ENCODE assay signal across 15 cellular contexts in genomic region chr6:74439412-74439811, GRCh38.
DNase-seq lines count a peak whose midpoint lies in the region; ATAC-seq and TF ChIP-seq lines count a peak whose summit lies in the region.
"Had no signal": no experiment of that assay in that cellular context is flagged by ENCODE, and none has a peak within 500 bp of the region (broad histone marks: within the 10 kb centered on the region; RNA-seq: fewer than 3 reads in every experiment).

No MANE protein-coding gene starts in this region.

- dilution Hi-C loops in IMR-90 (cut with HindIII; ENCODE audit: low sequenced_read_pairs, unreplicated experiment), result no loop called here

- no peak for TF ChIP-seq RAD21 in IMR-90 (IDR thresholded peaks at IDR 0.05; ENCODE audit: low read length)

- in situ Hi-C loops in IMR-90 (cut with MboI; ENCODE audit: low sequenced_read_pairs), result no loop called here
- in situ Hi-C loops in HAP-1 (cut with MboI; ENCODE audit: low sequenced_read_pairs), result no loop called here

- H3K36me3 ChIP-seq in IMR-90 (ENCODE audit: control insufficient read depth, insufficient read depth, low read length), result no peaks in the 10 kb centered on the region
- no peaks in the 10 kb centered on the region for H3K36me3 ChIP-seq in HAP-1 (replicated peaks)
- H3K36me3 ChIP-seq: MG63 had no signal

- no peak overlapping the region for H2BK15ac ChIP-seq in IMR-90 (ENCODE audit: low read depth, low read length)

- no CpG with 5 or more reads among the region's 1 CpG for WGBS in IMR-90 (ENCODE audit: extremely low coverage in 2 of 2, insufficient read length in 1 of 2), 2 experiments

- H2BK20ac ChIP-seq in IMR-90 (ENCODE audit: low read depth, low read length), result no peak overlapping the region

- H2BK120ac ChIP-seq in IMR-90 (ENCODE audit: low read depth, low read length), result no peak overlapping the region

- H3K4me3 ChIP-seq in IMR-90 (ENCODE audit: insufficient read depth, low read depth, low read length), result no peak overlapping the region
- H3K4me3 ChIP-seq in HAP-1, result no peak overlapping the region
- H3K4me3 ChIP-seq: MG63 had no signal

- H2BK5ac ChIP-seq in IMR-90 (ENCODE audit: low read depth, low read length, poor library complexity, severe bottlenecking), result no peak overlapping the region

- no peaks in the 10 kb centered on the region for H3K36me3 Mint-ChIP-seq in osteocyte (ENCODE audit: unreplicated experiment)
- H3K36me3 Mint-ChIP-seq: CD4-positive, CD25-positive, alpha-beta regulatory T cell had no signal

- TF ChIP-seq POLR2A in IMR-90 (IDR thresholded peaks at IDR 0.05; ENCODE audit: low read depth, low read length), result no peak

- intact Hi-C loops in IMR-90 (cut with micrococcal nuclease), result no loop called here

- peaks cover 3% of the 10 kb centered on the region for H3K9me3 Mint-ChIP-seq in osteocyte (ENCODE audit: unreplicated experiment)

- H3K9me1 ChIP-seq in IMR-90 (ENCODE audit: insufficient read depth, low read length), result 0 out of 2 replicates have a peak, but pooled peaks cover 3% of the 10 kb centered on the region

- H2AK5ac ChIP-seq in IMR-90 (ENCODE audit: low read depth, low read length), result no peak overlapping the region

- H4K20me1 ChIP-seq in IMR-90 (ENCODE audit: insufficient read depth, low read length), result no peaks in the 10 kb centered on the region

- no peak overlapping the region for H3K9ac ChIP-seq in IMR-90 (ENCODE audit: low read depth, low read length)

- H3K27me3 Mint-ChIP-seq in osteocyte (ENCODE audit: unreplicated experiment), result no peaks in the 10 kb centered on the region
- H3K27me3 Mint-ChIP-seq: CD4-positive, CD25-positive, alpha-beta regulatory T cell had no signal

- peak overlapping the region; percentile 66 for H3K27ac Mint-ChIP-seq in osteocyte (ENCODE audit: unreplicated experiment)
- H3K27ac Mint-ChIP-seq: CD4-positive, CD25-positive, alpha-beta regulatory T cell had no signal

- no peak overlapping the region for H4K91ac ChIP-seq in IMR-90 (ENCODE audit: insufficient read depth, low read depth, low read length)

- ATAC-seq in GM19025 (IDR thresholded peaks at IDR 0.05; ENCODE audit: low read depth, unreplicated experiment) (peak; percentile 50), HG02798 (IDR thresholded peaks at IDR 0.05; ENCODE audit: poor library complexity, unreplicated experiment) (peak; percentile 47), IMR-90 (ENCODE audit: low read depth) (no peak)

- TF ChIP-seq CTCF in IMR-90 (conservative IDR thresholded peaks at IDR 0.05; ENCODE audit: low read depth, low read length) (no peak), osteocyte (IDR thresholded peaks at IDR 0.05) (no peak)

- CTCF ChIA-PET in IMR-90 (lab: Yijun Ruan, JAX), result no interaction called here

- no peak for DNase-seq in IMR-90
- no peak for DNase-seq in osteocyte (ENCODE audit: extremely low spot score, unreplicated experiment)
- no peak for DNase-seq in NOMO-1 treated with DMSO at 0.1 percent for 48 hours (lab: John Stamatoyannopoulos, UW; ENCODE audit: unreplicated experiment)
- no peak for DNase-seq in EL
- no peak for DNase-seq in HAP-1 (ENCODE audit: low spot score in 2 of 2)
- DNase-seq: ACHN; CD4-positive, CD25-positive, alpha-beta regulatory T cell; MG63; NCI-H1092 treated with DMSO at 0.1 percent for 48 hours; NCI-H187 treated with DMSO at 0.1 percent for 48 hours; NCI-H2171; NCI-H82; T-helper 2 cell had no signal

- no peak overlapping the region for H3K4ac ChIP-seq in IMR-90 (ENCODE audit: low read depth, low read length)

- no peak overlapping the region for H3K14ac ChIP-seq in IMR-90 (replicated peaks; ENCODE audit: low read depth, low read length)

- H3K9me3 ChIP-seq in IMR-90 (ENCODE audit: control insufficient read depth, insufficient read depth, low read length) (no peaks in the 10 kb centered on the region), HAP-1 (no peaks in the 10 kb centered on the region)
- H3K9me3 ChIP-seq: MG63 had no signal

- no peak overlapping the region for H2AFZ ChIP-seq in IMR-90 (replicated peaks; ENCODE audit: low read length, poor library complexity)

- no peak overlapping the region for H3K4me3 Mint-ChIP-seq in osteocyte (ENCODE audit: unreplicated experiment)
- H3K4me3 Mint-ChIP-seq: CD4-positive, CD25-positive, alpha-beta regulatory T cell had no signal

- no TSS peak for BruUV-seq in IMR-90 (replicated peaks; lab: Mats Ljungman, UMichigan)

- POLR2A ChIA-PET in IMR-90 (lab: Charles Lee; ENCODE audit: unreplicated experiment), result no interaction called here

- peaks cover 9% of the 10 kb centered on the region for H3K4me1 Mint-ChIP-seq in osteocyte (ENCODE audit: unreplicated experiment)
- H3K4me1 Mint-ChIP-seq: CD4-positive, CD25-positive, alpha-beta regulatory T cell had no signal

- H2AK9ac ChIP-seq in IMR-90 (replicated peaks; ENCODE audit: low read depth, low read length, poor library complexity), result no peak overlapping the region

- no peak overlapping the region for H3K27ac ChIP-seq in IMR-90 (ENCODE audit: insufficient read depth, low read length)

- H3K56ac ChIP-seq in IMR-90 (ENCODE audit: extremely low read depth, insufficient read depth, low read length), result no peak overlapping the region

- H3K4me1 ChIP-seq in IMR-90 (ENCODE audit: control insufficient read depth, insufficient read depth, low read length) (no peaks in the 10 kb centered on the region), HAP-1 (no peaks in the 10 kb centered on the region)

- no peaks in the 10 kb centered on the region for H3K27me3 ChIP-seq in IMR-90 (ENCODE audit: control insufficient read depth, insufficient read depth, low read length)
- no peaks in the 10 kb centered on the region for H3K27me3 ChIP-seq in HAP-1 (ENCODE audit: low read depth)
- H3K27me3 ChIP-seq: MG63 had no signal

- peak overlapping the region; percentile 64; the same call in 1 of the 2 replicates for H3K18ac ChIP-seq in IMR-90 (ENCODE audit: low read depth, low read length)

- no peak overlapping the region for H3K23ac ChIP-seq in IMR-90 (ENCODE audit: low read depth, low read length)

- H3K79me1 ChIP-seq in IMR-90 (ENCODE audit: low read depth in 1 of 2, low read length in 2 of 2), result no peaks in the 10 kb centered on the region

- no peak overlapping the region for H4K5ac ChIP-seq in IMR-90 (ENCODE audit: low read depth, low read length)

- H3K4me2 ChIP-seq in IMR-90 (ENCODE audit: low read depth, low read length), result peak overlapping the region; percentile 50; the same call in 1 of the 2 replicates

- no peak overlapping the region for H4K8ac ChIP-seq in IMR-90 (ENCODE audit: low read depth in 2 of 2, low read length in 2 of 2)

TF ChIP-seq in IMR-90, 13 proteins besides CTCF, POLR2A, EP300 and RAD21:
- TF ChIP-seq RFX5 (IDR thresholded peaks at IDR 0.05; ENCODE audit: low read depth, low read length) (no peak), ELK1 (IDR thresholded peaks at IDR 0.05; ENCODE audit: borderline replicate concordance, low read depth, low read length) (no peak), FOS (IDR thresholded peaks at IDR 0.05; ENCODE audit: low read depth, low read length) (no peak), CEBPB (IDR thresholded peaks at IDR 0.05; ENCODE audit: low read depth, low read length) (no peak), USF2 (IDR thresholded peaks at IDR 0.05; ENCODE audit: low read depth, low read length) (no peak), NFE2L2 (IDR thresholded peaks at IDR 0.05; ENCODE audit: low read depth, low read length) (no peak), BHLHE40 (IDR thresholded peaks at IDR 0.05; ENCODE audit: low read depth, low read length) (no peak)
